ENCODE assay signal across 15 cellular contexts in the genomic region with DNA sequence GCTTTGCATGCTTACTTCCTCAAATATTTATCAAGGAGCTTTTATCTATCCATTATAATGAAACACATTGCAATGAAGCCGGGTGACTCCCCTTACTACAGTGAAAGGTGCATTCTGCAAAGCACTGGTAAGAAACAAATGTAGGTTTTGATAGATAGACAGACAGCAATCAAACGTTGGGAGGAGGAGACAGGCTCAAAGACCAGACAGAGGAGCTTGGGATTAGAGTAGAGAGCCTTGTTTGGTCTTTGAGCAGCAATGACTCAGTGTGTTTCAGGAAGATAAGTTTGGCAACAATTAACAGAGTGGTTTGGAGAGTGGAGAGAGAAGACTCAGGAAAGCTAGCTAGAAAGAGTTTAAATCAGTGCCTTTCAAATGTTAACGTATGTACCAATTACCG.
DNase-seq lines count a peak whose midpoint lies in the region; ATAC-seq, FAIRE-seq and TF ChIP-seq lines count a peak whose summit lies in the region.
"Had no signal": no experiment of that assay in that cellular context is flagged by ENCODE, and none has a peak within 500 bp of the region (broad histone marks: within the 10 kb centered on the region; RNA-seq: fewer than 3 reads in every experiment).

No MANE protein-coding gene starts in this region.

- H2AFZ ChIP-seq in K562 (ENCODE audit: low read depth, low read length) (no peak overlapping the region), Karpas-422 (ENCODE audit: low read length) (no peak overlapping the region)

- TF ChIP-seq POLR2A in K562 (conservative IDR thresholded peaks at IDR 0.05): no peak

- no peak overlapping the region for H3K9ac ChIP-seq in K562 (ENCODE audit: insufficient read depth in 1 of 2, low read depth in 2 of 2, low read length in 2 of 2)
- no peak overlapping the region for H3K9ac ChIP-seq in Karpas-422 (ENCODE audit: low read length)

- peak; percentile 54 for FAIRE-seq in K562 (lab: Jason Lieb, UNC)

- TF ChIP-seq EP300 in K562 (IDR thresholded peaks at IDR 0.05; ENCODE audit: low read length): peak; percentile 29; the same call in 1 of the 2 replicates

- TF ChIP-seq CTCF in K562 (IDR thresholded peaks at IDR 0.05 in 2 of 3, conservative IDR thresholded peaks at IDR 0.05 in 1 of 3; ENCODE audit: insufficient read depth in 2 of 3, low read depth in 1 of 3, low read length in 3 of 3): no peak
- no peak for TF ChIP-seq CTCF in GM13976 (IDR thresholded peaks at IDR 0.05; ENCODE audit: borderline replicate concordance, control extremely low read depth, extremely low read depth, insufficient read depth, missing control alignments)

- H4K20me1 ChIP-seq in K562 (replicated peaks; ENCODE audit: control insufficient read depth, insufficient read depth, low read length) (no peaks in the 10 kb centered on the region; the same call in 1 of the 2 replicates), Karpas-422 (ENCODE audit: insufficient read depth, low read depth, low read length) (no peaks in the 10 kb centered on the region)

- H3K9me3 ChIP-seq in K562 (replicated peaks; ENCODE audit: control insufficient read depth, insufficient read depth, low read depth, low read length) (no peaks in the 10 kb centered on the region), SJCRH30 (replicated peaks) (no peaks in the 10 kb centered on the region), Karpas-422 (ENCODE audit: low read length) (no peaks in the 10 kb centered on the region)
- H3K9me3 ChIP-seq: BE2C, HAP-1 had no signal

- H3K4me2 ChIP-seq in K562 (ENCODE audit: insufficient read depth, low read length) (no peak overlapping the region), Karpas-422 (ENCODE audit: low read depth, low read length, poor library complexity, severe bottlenecking) (no peak overlapping the region)

- H3K36me3 ChIP-seq in K562 (ENCODE audit: control insufficient read depth, insufficient read depth, low read length): no peaks in the 10 kb centered on the region
- H3K36me3 ChIP-seq in SJCRH30: no peaks in the 10 kb centered on the region
- H3K36me3 ChIP-seq in Karpas-422 (ENCODE audit: insufficient read depth, low read length): no peaks in the 10 kb centered on the region
- H3K36me3 ChIP-seq: BE2C, HAP-1 had no signal

- in situ Hi-C loops in K562 (cut with MboI) (no loop called here), GM13976 (cut with MboI; ENCODE audit: low sequenced_read_pairs, unreplicated experiment) (no loop called here)

- H3K79me2 ChIP-seq in K562 (ENCODE audit: control insufficient read depth, insufficient read depth, low read length) (no peaks in the 10 kb centered on the region), Karpas-422 (ENCODE audit: low read length) (no peaks in the 10 kb centered on the region)

- DNase-seq in ELF-1 (ENCODE audit: low read depth, low spot score) (peak; percentile 30), OCI-M1 (lab: John Stamatoyannopoulos, UW) (peak; percentile 89), K562 (ENCODE audit: extremely low read depth in 1 of 4, low spot score in 3 of 4) (peak; percentile 29 to 41 (median 39)), islet precursor cell (peak; percentile 57), SJCRH30 (no peak), GM13976 (ENCODE audit: low spot score) (no peak), middle frontal gyrus (ENCODE audit: extremely low spot score, low spot score) (no peak), Karpas-422 (no peak)
- DNase-seq: BE2C; CD8-positive, alpha-beta memory T cell; DMS 273 treated with DMSO at 0.1 percent for 48 hours; NCI-H1417 treated with DMSO at 0.1 percent for 48 hours; NCI-H2081; NCI-H510A treated with DMSO at 0.1 percent for 48 hours had no signal

- H3K4me1 ChIP-seq in K562 (replicated peaks in 1 of 2; ENCODE audit: control insufficient read depth in 2 of 2, insufficient read depth in 2 of 2, low read length in 2 of 2): no peaks in the 10 kb centered on the region; a peak in 3 of 5 replicates
- no peaks in the 10 kb centered on the region for H3K4me1 ChIP-seq in SJCRH30
- H3K4me1 ChIP-seq in Karpas-422 (ENCODE audit: low read length): no peaks in the 10 kb centered on the region
- H3K4me1 ChIP-seq: BE2C, HAP-1 had no signal

- WGBS in K562 (ENCODE audit: insufficient coverage, low coverage, missing lambda C conversion rate): 0% methylated on average over 4 of the region's 4 CpGs

- intact Hi-C loops in K562 (cut with micrococcal nuclease): no loop called here

- no peaks in the 10 kb centered on the region for H3K9me1 ChIP-seq in K562 (ENCODE audit: control insufficient read depth, insufficient read depth, low read length)

- no TSS peak for BruUV-seq in K562 (replicated peaks; lab: Mats Ljungman, UMichigan)

- H3K9me2 ChIP-seq in Karpas-422 (replicated peaks; ENCODE audit: insufficient read depth, low read length): no peaks in the 10 kb centered on the region

- ATAC-seq in K562: peak; percentile 83

- H3K4me3 ChIP-seq in K562 (no peak overlapping the region), SJCRH30 (no peak overlapping the region), Karpas-422 (ENCODE audit: low read length) (no peak overlapping the region)
- H3K4me3 ChIP-seq: HAP-1 had no signal

- TF ChIP-seq RAD21 in K562 (CRISPR knock-in tag; conservative IDR thresholded peaks at IDR 0.05 in 1 of 2, IDR thresholded peaks at IDR 0.05 in 1 of 2): no peak

- no peak overlapping the region for H3K27ac ChIP-seq in K562 (ENCODE audit: extremely low read depth, low read depth, low read length)
- no peak overlapping the region for H3K27ac ChIP-seq in SJCRH30
- H3K27ac ChIP-seq in Karpas-422 (ENCODE audit: low read length): no peak overlapping the region

- H3K27me3 ChIP-seq in K562 (ENCODE audit: control insufficient read depth in 2 of 2, insufficient read depth in 2 of 2, low read length in 2 of 2) (peaks cover 0 to 21% of the 10 kb centered on the region in 2 experiments; a peak in 2 of 5 replicates), SJCRH30 (no peaks in the 10 kb centered on the region), Karpas-422 (ENCODE audit: low read length) (no peaks in the 10 kb centered on the region)
- H3K27me3 ChIP-seq: BE2C had no signal

- POLR2A ChIA-PET in K562 (lab: Yijun Ruan, JAX): interaction anchor here (1.0 kb wide), 1 partner anchor 13 kb away, joined by 4 read pairs; no protein-coding TSS in a partner anchor

- CTCF ChIA-PET in K562 (lab: Yijun Ruan, JAX; ENCODE audit: low intra/inter-chr PET ratio): no interaction called here

TF ChIP-seq in K562, 482 proteins besides CTCF, POLR2A, EP300 and RAD21 (continues in another document):
- TF ChIP-seq ZNF212 (CRISPR knock-in tag; IDR thresholded peaks at IDR 0.05) (no peak), HMG20A (CRISPR knock-in tag; conservative IDR thresholded peaks at IDR 0.05) (no peak), IRF2 (CRISPR knock-in tag; IDR thresholded peaks at IDR 0.05) (no peak), BHLHE40 (IDR thresholded peaks at IDR 0.05; ENCODE audit: low read length) (no peak), MAFG (tag; conservative IDR thresholded peaks at IDR 0.05) (peak; percentile 47; the same call in 1 of the 2 replicates), NONO (IDR thresholded peaks at IDR 0.05; ENCODE audit: low read depth in 2 of 2, low read length in 1 of 2) (no peak), CHD2 (IDR thresholded peaks at IDR 0.05; ENCODE audit: low read depth, low read length) (no peak), RBM22 (IDR thresholded peaks at IDR 0.05; ENCODE audit: low read depth, low read length, poor library complexity, severe bottlenecking) (no peak), ZNF431 (CRISPR knock-in tag; IDR thresholded peaks at IDR 0.05) (no peak), CBFB (CRISPR knock-in tag; IDR thresholded peaks at IDR 0.05) (no peak), NUFIP1 (IDR thresholded peaks at IDR 0.05; ENCODE audit: partially characterized antibody) (no peak), SLC30A9 (CRISPR knock-in tag; IDR thresholded peaks at IDR 0.05) (no peak), NFE2 (IDR thresholded peaks at IDR 0.05; ENCODE audit: low read depth) (peak; percentile 59), ZNF184 (CRISPR knock-in tag; IDR thresholded peaks at IDR 0.05) (peak; percentile 70; the same call in 1 of the 2 replicates), HDAC3 (IDR thresholded peaks at IDR 0.05; ENCODE audit: borderline replicate concordance, partially characterized antibody) (peak; percentile 41), ZNF75A (CRISPR knock-in tag; IDR thresholded peaks at IDR 0.05) (no peak), KLF1 (tag; IDR thresholded peaks at IDR 0.05) (no peak), MTA2 (IDR thresholded peaks at IDR 0.05; ENCODE audit: low read depth) (peak; percentile 56; the same call in 1 of the 2 replicates)
- TF ChIP-seq, protein P1, sequence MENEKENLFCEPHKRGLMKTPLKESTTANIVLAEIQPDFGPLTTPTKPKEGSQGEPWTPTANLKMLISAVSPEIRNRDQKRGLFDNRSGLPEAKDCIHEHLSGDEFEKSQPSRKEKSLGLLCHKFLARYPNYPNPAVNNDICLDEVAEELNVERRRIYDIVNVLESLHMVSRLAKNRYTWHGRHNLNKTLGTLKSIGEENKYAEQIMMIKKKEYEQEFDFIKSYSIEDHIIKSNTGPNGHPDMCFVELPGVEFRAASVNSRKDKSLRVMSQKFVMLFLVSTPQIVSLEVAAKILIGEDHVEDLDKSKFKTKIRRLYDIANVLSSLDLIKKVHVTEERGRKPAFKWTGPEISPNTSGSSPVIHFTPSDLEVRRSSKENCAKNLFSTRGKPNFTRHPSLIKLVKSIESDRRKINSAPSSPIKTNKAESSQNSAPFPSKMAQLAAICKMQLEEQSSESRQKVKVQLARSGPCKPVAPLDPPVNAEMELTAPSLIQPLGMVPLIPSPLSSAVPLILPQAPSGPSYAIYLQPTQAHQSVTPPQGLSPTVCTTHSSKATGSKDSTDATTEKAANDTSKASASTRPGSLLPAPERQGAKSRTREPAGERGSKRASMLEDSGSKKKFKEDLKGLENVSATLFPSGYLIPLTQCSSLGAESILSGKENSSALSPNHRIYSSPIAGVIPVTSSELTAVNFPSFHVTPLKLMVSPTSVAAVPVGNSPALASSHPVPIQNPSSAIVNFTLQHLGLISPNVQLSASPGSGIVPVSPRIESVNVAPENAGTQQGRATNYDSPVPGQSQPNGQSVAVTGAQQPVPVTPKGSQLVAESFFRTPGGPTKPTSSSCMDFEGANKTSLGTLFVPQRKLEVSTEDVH (IDR thresholded peaks at IDR 0.05; ENCODE audit: low read depth, partially characterized antibody): no peak

Comparison
In these comparisons a context has a peak if more than half of its experiments do, and no peak if none do; other contexts are left out.
1. DNase-seq: peak in ELF-1 (single experiment), OCI-M1 (single experiment), K562 (4 of 4) and islet precursor cell (single experiment); none in SJCRH30 (0 of 2), GM13976 (single experiment), middle frontal gyrus (single experiment) and Karpas-422 (single experiment).